ENCODE assay signal across 16 cellular contexts in the genomic region with DNA sequence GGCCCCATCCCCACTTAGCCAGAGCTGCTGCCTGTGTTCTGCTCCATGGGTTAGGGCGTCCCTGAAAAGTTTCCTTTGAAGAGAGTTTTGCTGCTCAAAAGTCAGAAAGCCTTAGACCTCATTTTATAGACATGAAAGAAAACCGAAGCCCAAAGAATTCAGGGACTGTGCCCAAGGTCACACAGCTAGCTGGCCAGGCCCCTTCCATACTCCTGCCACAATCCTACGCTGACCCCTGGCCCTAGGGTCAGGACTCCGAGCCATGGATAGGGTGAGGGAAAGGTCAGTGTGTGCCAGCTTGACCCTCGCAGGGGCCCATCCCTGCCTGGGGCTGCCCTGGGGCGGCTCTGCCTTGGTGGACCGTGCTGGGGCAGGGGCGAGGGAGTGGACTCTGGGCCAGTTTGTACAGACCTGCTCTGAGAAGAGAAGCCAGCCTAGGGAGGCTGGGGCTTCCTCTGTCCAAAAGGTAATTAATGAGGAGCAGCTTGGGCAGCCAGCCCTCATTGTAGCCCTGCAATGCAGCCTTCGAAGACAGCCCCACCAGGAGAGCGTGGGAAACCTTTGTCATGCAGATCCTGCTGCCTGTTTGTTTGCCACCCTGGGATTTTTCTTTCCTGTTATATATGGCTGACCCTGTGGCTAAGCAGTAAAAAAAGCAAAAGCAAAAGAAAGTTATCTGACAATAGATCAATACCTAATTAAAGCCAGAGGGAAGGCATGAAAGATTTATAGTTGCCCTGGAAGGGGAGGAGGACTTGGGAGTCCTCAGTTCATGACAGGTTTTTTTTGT. TPM values are rescaled to one million over a fixed set of nuclear protein-coding genes. Genes with fewer than 3 reads are reported as not detected.
DNase-seq lines count a peak whose midpoint lies in the region; TF ChIP-seq lines count a peak whose summit lies in the region.
"Had no signal": no experiment of that assay in that cellular context is flagged by ENCODE, and none has a peak within 500 bp of the region (broad histone marks: within the 10 kb centered on the region; RNA-seq: fewer than 3 reads in every experiment).

No MANE protein-coding gene starts in this region.

- H3K4me3 ChIP-seq in A673 (ENCODE audit: low read depth, low read length, poor library complexity, severe bottlenecking) (no peak overlapping the region), HUES64 (ENCODE audit: low read length) (no peak overlapping the region), liver (ENCODE audit: low read depth in 1 of 3, low read length in 3 of 3) (no peak overlapping the region)
- H3K4me3 ChIP-seq in CD8-positive, alpha-beta memory T cell (ENCODE audit: low read length): no peak overlapping the region
- H3K4me3 ChIP-seq: heart left ventricle, SJCRH30, upper lobe of left lung had no signal

- CTCF ChIA-PET in A673 (lab: Charles Lee): no interaction called here
- CTCF ChIA-PET in CD8-positive, alpha-beta memory T cell (lab: Charles Lee): no interaction called here

- intact Hi-C loops in A673 (cut with micrococcal nuclease; ENCODE audit: unreplicated experiment): no loop called here

- TF ChIP-seq CTCF in A673 (conservative IDR thresholded peaks at IDR 0.05; ENCODE audit: low read depth, low read length) (no peak), liver (IDR thresholded peaks at IDR 0.05; ENCODE audit: low read depth, low read length, missing input control) (no peak), chondrocyte (IDR thresholded peaks at IDR 0.05) (no peak)

- no peaks in the 10 kb centered on the region for H3K27me3 Mint-ChIP-seq in CD8-positive, alpha-beta memory T cell
- H3K27me3 Mint-ChIP-seq in chondrocyte (ENCODE audit: low read depth): peaks cover 6% of the 10 kb centered on the region

- H3K27ac Mint-ChIP-seq in CD8-positive, alpha-beta memory T cell: no peak overlapping the region
- no peak overlapping the region for H3K27ac Mint-ChIP-seq in chondrocyte (ENCODE audit: unreplicated experiment)

- no peaks in the 10 kb centered on the region for H3K36me3 Mint-ChIP-seq in CD8-positive, alpha-beta memory T cell
- H3K36me3 Mint-ChIP-seq in chondrocyte (ENCODE audit: low read depth): no peaks in the 10 kb centered on the region

- H3K4me1 ChIP-seq in A673 (ENCODE audit: insufficient read depth, low read length, poor library complexity, severe bottlenecking) (peaks cover 14% of the 10 kb centered on the region), HUES64 (ENCODE audit: insufficient read depth, low read length) (peaks cover 37% of the 10 kb centered on the region), liver (ENCODE audit: control insufficient read depth in 4 of 4, insufficient read depth in 4 of 4, low read length in 3 of 4) (no peaks in the 10 kb centered on the region)
- no peaks in the 10 kb centered on the region for H3K4me1 ChIP-seq in CD8-positive, alpha-beta memory T cell (ENCODE audit: insufficient read depth, low read length)
- H3K4me1 ChIP-seq: upper lobe of left lung had no signal

- no peaks in the 10 kb centered on the region for H3K4me1 Mint-ChIP-seq in CD8-positive, alpha-beta memory T cell
- peaks cover 8% of the 10 kb centered on the region for H3K4me1 Mint-ChIP-seq in chondrocyte (ENCODE audit: low read depth)

- no peak overlapping the region for H3K4me3 Mint-ChIP-seq in CD8-positive, alpha-beta memory T cell
- no peak overlapping the region for H3K4me3 Mint-ChIP-seq in chondrocyte (ENCODE audit: unreplicated experiment)

- POLR2A ChIA-PET in A673 (lab: Charles Lee; ENCODE audit: low non-redundant PET): no interaction called here
- POLR2A ChIA-PET in CD8-positive, alpha-beta memory T cell (lab: Charles Lee): no interaction called here

- DNase-seq in A673 (ENCODE audit: low spot score) (peak; percentile 18), ecto neural progenitor cell (ENCODE audit: low spot score) (peak; percentile 76), chondrocyte (ENCODE audit: low spot score) (no peak), activated gamma-delta T cell (lab: John Stamatoyannopoulos, UW) (no peak)
- no peak for DNase-seq in CD8-positive, alpha-beta memory T cell
- no peak for DNase-seq in activated CD4-positive, alpha-beta T cell treated with anti-CD3 and anti-CD28 coated beads for 48 hours
- DNase-seq: heart left ventricle; NCI-H524; right cardiac atrium; SJCRH30; stimulated activated naive CD8-positive, alpha-beta T cell treated with anti-CD3 and anti-CD28 coated beads, Interleukin-15, Interleukin-2, amounts not matched to agents 100 U/mL and 50 U/mL, for 24 hours; T-helper 9 cell had no signal

- no peaks in the 10 kb centered on the region for H3K9me3 ChIP-seq in A673 (ENCODE audit: low read depth, low read length, poor library complexity, severe bottlenecking)
- no peaks in the 10 kb centered on the region for H3K9me3 ChIP-seq in HUES64 (ENCODE audit: insufficient read depth, low read depth, low read length)
- no peaks in the 10 kb centered on the region for H3K9me3 ChIP-seq in liver (ENCODE audit: control insufficient read depth in 4 of 4, low read length in 3 of 4)
- no peaks in the 10 kb centered on the region for H3K9me3 ChIP-seq in CD8-positive, alpha-beta memory T cell (ENCODE audit: low read length)
- H3K9me3 ChIP-seq: heart left ventricle, SJCRH30, upper lobe of left lung had no signal

- no peaks in the 10 kb centered on the region for H3K36me3 ChIP-seq in A673 (ENCODE audit: insufficient read depth, low read length, poor library complexity, severe bottlenecking)
- H3K36me3 ChIP-seq in HUES64 (ENCODE audit: insufficient read depth, low read length): no peaks in the 10 kb centered on the region
- H3K36me3 ChIP-seq in liver (ENCODE audit: control insufficient read depth in 4 of 4, insufficient read depth in 3 of 4, low read depth in 1 of 4, low read length in 3 of 4): no peaks in the 10 kb centered on the region
- H3K36me3 ChIP-seq in CD8-positive, alpha-beta memory T cell (ENCODE audit: insufficient read depth, low read length): no peaks in the 10 kb centered on the region
- H3K36me3 ChIP-seq: heart left ventricle, SJCRH30, upper lobe of left lung had no signal

- H3K27ac ChIP-seq in A673 (ENCODE audit: low read depth, low read length, poor library complexity, severe bottlenecking) (no peak overlapping the region), HUES64 (ENCODE audit: low read depth, low read length) (peak overlapping the region; percentile 96), liver (ENCODE audit: low read depth in 1 of 2, low read length in 2 of 2) (no peak overlapping the region)
- H3K27ac ChIP-seq in CD8-positive, alpha-beta memory T cell (ENCODE audit: low read depth, low read length): no peak overlapping the region
- H3K27ac ChIP-seq: heart left ventricle, SJCRH30, upper lobe of left lung had no signal

- 33% methylated on average over 10 of the region's 10 CpGs for WGBS in HUES64
- WGBS in liver: 75% methylated on average over 10 of the region's 10 CpGs

- TF ChIP-seq RAD21 in liver (IDR thresholded peaks at IDR 0.05): no peak

- H3K9ac ChIP-seq in HUES64 (ENCODE audit: low read depth, low read length): peak overlapping the region; percentile 53
- no peak overlapping the region for H3K9ac ChIP-seq in liver (ENCODE audit: low read depth in 1 of 2, low read length in 2 of 2)

- no peaks in the 10 kb centered on the region for H3K9me3 Mint-ChIP-seq in CD8-positive, alpha-beta memory T cell
- H3K9me3 Mint-ChIP-seq in chondrocyte (ENCODE audit: low read depth): no peaks in the 10 kb centered on the region

- BruUV-seq in A673 (replicated peaks; lab: Mats Ljungman, UMichigan): no TSS peak

- H3K27me3 ChIP-seq in A673 (replicated peaks; ENCODE audit: insufficient read depth, low read depth, low read length, poor library complexity): no peaks in the 10 kb centered on the region
- no peaks in the 10 kb centered on the region for H3K27me3 ChIP-seq in HUES64 (ENCODE audit: insufficient read depth, low read length)
- no peaks in the 10 kb centered on the region for H3K27me3 ChIP-seq in liver (ENCODE audit: control insufficient read depth in 4 of 4, insufficient read depth in 4 of 4, low read length in 3 of 4)
- H3K27me3 ChIP-seq in CD8-positive, alpha-beta memory T cell (ENCODE audit: insufficient read depth, low read length, poor library complexity, severe bottlenecking): no peaks in the 10 kb centered on the region
- H3K27me3 ChIP-seq: heart left ventricle, upper lobe of left lung had no signal

TF ChIP-seq in liver, 16 proteins besides CTCF, POLR2A, EP300 and RAD21 (continues in another document):
- peak; percentile 34 to 89 for TF ChIP-seq HNF4A (conservative IDR thresholded peaks at IDR 0.05)
- TF ChIP-seq HNF4G (IDR thresholded peaks at IDR 0.05): no peak
- TF ChIP-seq GABPA (IDR thresholded peaks at IDR 0.05 in 1 of 2, conservative IDR thresholded peaks at IDR 0.05 in 1 of 2): no peak

RNA-seq across cellular contexts. Expression of gene RHBDL3, which starts 37.4 kb away (rescaled TPM):
- total RNA-seq in A673 (2021) (0.80 and 0.90 TPM in 2 replicates), liver (under 1 TPM; 0.05 to 0.17 TPM), chondrocyte (0.10 to 0.27 TPM (median 0.25 TPM) in 3 replicates)
- 5.7 TPM for polyA plus RNA-seq in HUES64 (2013, experiment 1 of 2)
- polyA plus RNA-seq in HUES64 (2013, experiment 2 of 2): 5.7 TPM
- polyA plus RNA-seq in liver: under 1 TPM in 1 of 2 donors, not detected in 1; 0.02 TPM
- under 1 TPM; 0.20 to 0.33 TPM for total RNA-seq in CD8-positive, alpha-beta memory T cell
- polyA plus RNA-seq in CD8-positive, alpha-beta memory T cell: not detected
- total RNA-seq: kidney epithelial cell, SJCRH30 had no signal

RNA-seq across cellular contexts. Expression of gene C17orf75, which starts 38.9 kb away (rescaled TPM):
- total RNA-seq in A673 (2021) (26.9 and 37.3 TPM in 2 replicates), liver (10 to 100 TPM in 1 of 2 donors, 1 to 10 TPM in 1; 8.5 to 10.1 TPM), chondrocyte (19.3 to 23.7 TPM (median 21.9 TPM) in 3 replicates)
- polyA plus RNA-seq in HUES64 (2013, experiment 1 of 2): 31.6 TPM
- 37.4 TPM for polyA plus RNA-seq in HUES64 (2013, experiment 2 of 2)
- 1 to 10 TPM; 4.7 to 6.7 TPM for polyA plus RNA-seq in liver
- total RNA-seq in CD8-positive, alpha-beta memory T cell: 10 to 100 TPM; 24.7 to 33.4 TPM
- 12.6 TPM for polyA plus RNA-seq in CD8-positive, alpha-beta memory T cell

RNA-seq across cellular contexts. Expression of gene ZNF207, which starts 46.9 kb away (rescaled TPM):
- total RNA-seq in A673 (2021) (177 and 178 TPM in 2 replicates), liver (100 to 1,000 TPM in 1 of 2 donors, 10 to 100 TPM in 1; 74.0 to 142 TPM), chondrocyte (96.8 to 138 TPM (median 107 TPM) in 3 replicates)
- 232 TPM for polyA plus RNA-seq in HUES64 (2013, experiment 1 of 2)
- polyA plus RNA-seq in HUES64 (2013, experiment 2 of 2): 217 TPM
- 10 to 100 TPM; 38.3 to 39.6 TPM for polyA plus RNA-seq in liver
- total RNA-seq in CD8-positive, alpha-beta memory T cell: 100 to 1,000 TPM; 198 to 203 TPM
- 147 TPM for polyA plus RNA-seq in CD8-positive, alpha-beta memory T cell

Comparison
In these comparisons a context has a peak if more than half of its experiments do, and no peak if none do; other contexts are left out.
1. DNase-seq: peak in A673 (single experiment) and ecto neural progenitor cell (single experiment); none in CD8-positive, alpha-beta memory T cell (0 of 5), chondrocyte (single experiment), activated gamma-delta T cell (single experiment) and activated CD4-positive, alpha-beta T cell treated with anti-CD3 and anti-CD28 coated beads for 48 hours (single experiment).